ENCODE assay signal across 21 cellular contexts in genomic region chr2:219384083-219384713, GRCh38. TPM values are rescaled to one million over a fixed set of nuclear protein-coding genes. Genes with fewer than 3 reads are reported as not detected.
DNase-seq lines count a peak whose midpoint lies in the region; ATAC-seq and TF ChIP-seq lines count a peak whose summit lies in the region.
"Had no signal": no experiment of that assay in that cellular context is flagged by ENCODE, and none has a peak within 500 bp of the region (broad histone marks: within the 10 kb centered on the region; RNA-seq: fewer than 3 reads in every experiment).

No MANE protein-coding gene starts in this region.

- H3K4me3 Mint-ChIP-seq in GM23338, result no peak overlapping the region
- H3K4me3 Mint-ChIP-seq in effector memory CD8-positive, alpha-beta T cell, result no peak overlapping the region
- no peak overlapping the region for H3K4me3 Mint-ChIP-seq in neural progenitor cell

- no peak overlapping the region for H3K4me3 ChIP-seq in GM23338
- H3K4me3 ChIP-seq in neural progenitor cell, result no peak overlapping the region
- H3K4me3 ChIP-seq in right cardiac atrium (ENCODE audit: low read length), result no peak overlapping the region
- H3K4me3 ChIP-seq: SK-N-MC had no signal

- no peaks in the 10 kb centered on the region for H3K9me2 ChIP-seq in GM23338 (ENCODE audit: insufficient read depth)

- TF ChIP-seq CTCF in GM23338 (conservative IDR thresholded peaks at IDR 0.05; ENCODE audit: low read depth in 2 of 2), result peak; percentile 35 to 62; a peak in 3 of 4 replicates
- no peak for TF ChIP-seq CTCF in neural progenitor cell (IDR thresholded peaks at IDR 0.05)

- H3K79me2 ChIP-seq in GM23338 (replicated peaks; ENCODE audit: insufficient read depth) (no peaks in the 10 kb centered on the region), neural progenitor cell (ENCODE audit: low read depth) (no peaks in the 10 kb centered on the region)

- ATAC-seq in GM23338, result peak; percentile 10
- no peak for ATAC-seq in effector memory CD8-positive, alpha-beta T cell (replicated peaks)
- no peak for ATAC-seq in right cardiac atrium
- ATAC-seq in HG02885 (IDR thresholded peaks at IDR 0.05; ENCODE audit: poor library complexity, unreplicated experiment), result no peak
- ATAC-seq: Panc1, Right ventricle myocardium inferior had no signal

- 0 out of 2 replicates have a peak, but pooled peaks cover 4% of the 10 kb centered on the region for H3K36me3 ChIP-seq in GM23338 (ENCODE audit: insufficient read depth)
- H3K36me3 ChIP-seq in neural progenitor cell, result no peaks in the 10 kb centered on the region

- H3K4me1 Mint-ChIP-seq in GM23338 (peaks cover 7% of the 10 kb centered on the region), neural progenitor cell (peaks cover 8% of the 10 kb centered on the region)
- peaks cover 15 to 21% of the 10 kb centered on the region in 2 donors for H3K4me1 Mint-ChIP-seq in effector memory CD8-positive, alpha-beta T cell (ENCODE audit: low read depth in 2 of 2)

- H3K27ac Mint-ChIP-seq in GM23338, result no peak overlapping the region
- H3K27ac Mint-ChIP-seq in effector memory CD8-positive, alpha-beta T cell, result peak overlapping the region; percentile 61 to 62
- no peak overlapping the region for H3K27ac Mint-ChIP-seq in neural progenitor cell

- DNase-seq in GM23338 (ENCODE audit: low spot score) (peak; percentile 55), neural progenitor cell (ENCODE audit: low spot score) (peak; percentile 33), right cardiac atrium (no peak), NCI-H146 (lab: John Stamatoyannopoulos, UW) (no peak)
- no peak for DNase-seq in effector memory CD8-positive, alpha-beta T cell
- DNase-seq: CD8-positive, alpha-beta memory T cell; GOT3; NCI-H1105; NCI-H187 treated with DMSO at 0.1 percent for 48 hours; NCI-H2171; NCI-H446 treated with DMSO at 0.1 percent for 48 hours; NCI-H748 treated with DMSO at 0.1 percent for 48 hours had no signal

- no peak for TF ChIP-seq EP300 in Ishikawa (IDR thresholded peaks at IDR 0.05; ENCODE audit: borderline replicate concordance)

- no peak overlapping the region for H3K4me2 ChIP-seq in GM23338
- H3K4me2 ChIP-seq in neural progenitor cell, result no peak overlapping the region

- peaks cover 4% of the 10 kb centered on the region for H3K27me3 Mint-ChIP-seq in GM23338 (ENCODE audit: insufficient read depth, low read depth, poor library complexity)
- H3K27me3 Mint-ChIP-seq in effector memory CD8-positive, alpha-beta T cell, result no peaks in the 10 kb centered on the region
- H3K27me3 Mint-ChIP-seq in neural progenitor cell (ENCODE audit: insufficient read depth, low read depth), result peaks cover 5% of the 10 kb centered on the region
- H3K27me3 Mint-ChIP-seq: CD8-positive, alpha-beta memory T cell had no signal

- H4K20me1 ChIP-seq in GM23338 (replicated peaks; ENCODE audit: insufficient read depth) (no peaks in the 10 kb centered on the region), neural progenitor cell (ENCODE audit: low read depth) (peaks cover 6% of the 10 kb centered on the region)

- H3K36me3 Mint-ChIP-seq in GM23338 (ENCODE audit: low read depth) (peaks cover 48% of the 10 kb centered on the region), neural progenitor cell (peaks cover 17% of the 10 kb centered on the region)
- H3K36me3 Mint-ChIP-seq in effector memory CD8-positive, alpha-beta T cell (ENCODE audit: insufficient read depth), result peaks cover 36% of the 10 kb centered on the region

- H3K27me3 ChIP-seq in GM23338 (ENCODE audit: insufficient read depth) (no peaks in the 10 kb centered on the region), neural progenitor cell (peaks cover 8% of the 10 kb centered on the region), right cardiac atrium (ENCODE audit: control insufficient read depth, insufficient read depth) (no peaks in the 10 kb centered on the region)

- intact Hi-C loops in right cardiac atrium (cut with DNase I), result no loop called here

- H3K4me1 ChIP-seq in GM23338 (ENCODE audit: insufficient read depth), result no peaks in the 10 kb centered on the region
- peaks cover 6% of the 10 kb centered on the region for H3K4me1 ChIP-seq in neural progenitor cell
- peaks cover 2% of the 10 kb centered on the region for H3K4me1 ChIP-seq in right cardiac atrium (ENCODE audit: control insufficient read depth, insufficient read depth, low read length)

- H3K27ac ChIP-seq in GM23338 (ENCODE audit: low read depth), result no peak overlapping the region
- H3K27ac ChIP-seq in neural progenitor cell, result no peak overlapping the region
- no peak overlapping the region for H3K27ac ChIP-seq in right cardiac atrium (ENCODE audit: low read length)
- H3K27ac ChIP-seq: SK-N-MC had no signal

- H3K9me3 ChIP-seq in neural progenitor cell (ENCODE audit: low read depth), result no peaks in the 10 kb centered on the region
- H3K9me3 ChIP-seq in right cardiac atrium (ENCODE audit: control insufficient read depth, low read length), result no peaks in the 10 kb centered on the region

- no peak overlapping the region for H2AFZ ChIP-seq in GM23338
- H2AFZ ChIP-seq in neural progenitor cell (replicated peaks), result no peak overlapping the region

- no peak for TF ChIP-seq RAD21 in Ishikawa (IDR thresholded peaks at IDR 0.05; ENCODE audit: low read depth)

- WGBS in right cardiac atrium, result 87% methylated on average over 15 of the region's 15 CpGs

- H3K9ac ChIP-seq in neural progenitor cell, result no peak overlapping the region

- H3K9me3 Mint-ChIP-seq in GM23338 (no peaks in the 10 kb centered on the region), neural progenitor cell (no peaks in the 10 kb centered on the region)
- no peaks in the 10 kb centered on the region for H3K9me3 Mint-ChIP-seq in effector memory CD8-positive, alpha-beta T cell
- H3K9me3 Mint-ChIP-seq: CD8-positive, alpha-beta memory T cell had no signal

- peaks cover 7% of the 10 kb centered on the region; the same call in 1 of the 2 replicates for H3F3A ChIP-seq in GM23338 (replicated peaks; ENCODE audit: low read depth)
- peaks cover 13% of the 10 kb centered on the region for H3F3A ChIP-seq in neural progenitor cell (ENCODE audit: low read depth)

TF ChIP-seq in GM23338, 12 proteins besides CTCF, POLR2A, EP300 and RAD21:
- no peak for TF ChIP-seq STAT1 (IDR thresholded peaks at IDR 0.05; ENCODE audit: unreplicated experiment)

TF ChIP-seq in Ishikawa, 13 proteins besides CTCF, POLR2A, EP300 and RAD21:
- TF ChIP-seq REST (IDR thresholded peaks at IDR 0.05; ENCODE audit: low read depth) (no peak), CEBPB (IDR thresholded peaks at IDR 0.05) (peak; percentile 48)

RNA-seq across cellular contexts. Expression of gene DNPEP, which starts 3.5 kb away (rescaled TPM):
- 58.8 and 67.9 TPM in 2 replicates for total RNA-seq in GM23338 (2014; rRNA removed; shearing (Covaris generic))
- polyA plus RNA-seq in GM23338 (2016; fragmentation: Nextera tagmentation; extraction: Ambion mirVana) (44.9 and 49.2 TPM in 2 replicates), right cardiac atrium (50.0 TPM)
- total RNA-seq in neural progenitor cell (ENCODE audit: low replicate concordance) (36.6 and 120 TPM in 2 replicates), right cardiac atrium (10 to 100 TPM; 42.2 to 58.8 (median 56.2) TPM)

RNA-seq across cellular contexts. Expression of gene DES, which starts 34.0 kb away (rescaled TPM):
- 2.0 and 6.1 TPM in 2 replicates for total RNA-seq in GM23338 (2014; rRNA removed; shearing (Covaris generic))
- polyA plus RNA-seq in GM23338 (2016; fragmentation: Nextera tagmentation; extraction: Ambion mirVana) (1.0 and 1.3 TPM in 2 replicates), right cardiac atrium (9,146 TPM)
- total RNA-seq in neural progenitor cell (ENCODE audit: low replicate concordance) (0.31 TPM in 1 of 2 replicates, not detected in the other), right cardiac atrium (over 10,000 TPM in 1 of 4 donors, 1,000 to 10,000 TPM in 3; 6,970 to 10,932 (median 7,338) TPM)
- total RNA-seq: CD8-positive, alpha-beta memory T cell; HT-29; M059J had no signal
- polyA plus RNA-seq: CD8-positive, alpha-beta memory T cell had no signal

RNA-seq across cellular contexts. Expression of gene SPEG, which starts 50.4 kb away (rescaled TPM):
- total RNA-seq in GM23338 (2014; rRNA removed; shearing (Covaris generic)), result 32.4 and 32.6 TPM in 2 replicates
- polyA plus RNA-seq in GM23338 (2016; fragmentation: Nextera tagmentation; extraction: Ambion mirVana), result 12.6 and 12.9 TPM in 2 replicates
- total RNA-seq in neural progenitor cell (ENCODE audit: low replicate concordance), result 5.6 and 18.4 TPM in 2 replicates
- total RNA-seq in right cardiac atrium, result 100 to 1,000 TPM; 122 to 176 (median 159) TPM
- 85.5 TPM for polyA plus RNA-seq in right cardiac atrium

RNA-seq across cellular contexts. Expression of gene RESP18, which starts 51.7 kb away (rescaled TPM):
- not detected in 2 replicates for total RNA-seq in GM23338 (2014; rRNA removed; shearing (Covaris generic))
- polyA plus RNA-seq in GM23338 (2016; fragmentation: Nextera tagmentation; extraction: Ambion mirVana) (not detected in 2 replicates), right cardiac atrium (not detected)
- total RNA-seq in neural progenitor cell (ENCODE audit: low replicate concordance) (not detected in 2 replicates), right cardiac atrium (not detected)
- total RNA-seq: CD8-positive, alpha-beta memory T cell; HT-29; M059J; Right ventricle myocardium inferior had no signal
- polyA plus RNA-seq: AG04450; BJ; CD8-positive, alpha-beta memory T cell had no signal

Comparison
In these comparisons a context has a peak if more than half of its experiments do, and no peak if none do; other contexts are left out.
1. DNase-seq: peak in GM23338 (single experiment) and neural progenitor cell (single experiment); none in effector memory CD8-positive, alpha-beta T cell (0 of 3), right cardiac atrium (0 of 3) and NCI-H146 (single experiment).
2. H3K27ac Mint-ChIP-seq: peak in effector memory CD8-positive, alpha-beta T cell (2 of 2); none in GM23338 (single experiment) and neural progenitor cell (single experiment).
3. RNA of gene DES, which starts 34.0 kb away (total RNA-seq): 6,970 to 10,932 TPM in right cardiac atrium; 2.0 to 6.1 TPM in GM23338 and 0.31 TPM in neural progenitor cell; every median in the first group is over 100 times any median in the second.